1 cellular context compared by ENCODE assay signal in the genomic region with DNA sequence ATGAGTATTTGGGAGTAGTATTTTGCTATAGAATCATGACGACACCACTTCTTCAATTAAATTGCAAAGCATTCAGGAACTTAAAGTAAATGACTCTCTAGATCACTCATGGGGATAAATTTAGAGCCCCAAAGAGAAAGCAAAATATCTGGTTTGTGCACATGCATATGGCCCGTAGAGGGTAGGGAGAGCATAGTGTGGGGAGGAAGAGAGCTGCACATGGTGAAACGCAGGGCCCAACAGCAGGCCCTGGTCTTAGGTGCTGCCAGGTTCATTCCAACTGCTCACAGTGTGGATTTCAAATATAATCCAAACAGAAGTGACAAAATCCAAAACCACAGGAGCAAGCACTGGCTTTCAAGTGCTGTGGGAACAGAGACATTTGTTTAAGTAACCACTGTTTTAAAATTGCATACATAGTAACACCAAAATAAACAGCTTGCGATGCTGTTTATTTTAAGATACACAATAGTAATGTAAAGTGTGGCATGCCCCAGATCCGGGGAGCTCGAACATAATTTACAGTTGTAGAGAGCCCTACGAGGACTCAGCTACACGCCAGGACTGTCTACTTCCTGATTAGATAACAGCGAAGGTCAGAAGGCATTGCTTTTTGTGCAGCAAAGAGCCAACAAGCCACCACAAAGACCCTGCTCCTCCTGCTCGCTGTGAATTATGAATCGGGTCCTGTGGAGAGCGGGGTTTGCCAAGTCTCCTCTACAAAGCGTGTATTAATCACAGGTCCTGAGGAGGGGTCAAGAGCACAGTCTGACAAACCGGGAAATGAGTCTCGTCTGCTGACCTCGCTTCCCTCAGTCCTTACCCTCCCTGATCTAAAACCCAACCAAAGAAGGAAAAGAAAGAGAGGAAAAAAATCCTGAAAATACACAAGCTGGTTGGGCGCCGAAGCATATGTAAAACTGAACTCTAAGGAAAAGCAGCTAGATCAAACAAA.
TF ChIP-seq lines count a peak whose summit lies in the region.

No MANE protein-coding gene starts in this region.

TF ChIP-seq in HepG2, 621 proteins besides CTCF, POLR2A, EP300 and RAD21 (continued from another document and continues in another):
- no peak for TF ChIP-seq ZNF646 (CRISPR knock-in tag; IDR thresholded peaks at IDR 0.05)
- TF ChIP-seq MAFF (IDR thresholded peaks at IDR 0.05; ENCODE audit: low read depth, low read length) = no peak
- no peak for TF ChIP-seq AHR (CRISPR knock-in tag; IDR thresholded peaks at IDR 0.05)
- no peak for TF ChIP-seq ZNF432 (CRISPR knock-in tag; IDR thresholded peaks at IDR 0.05; ENCODE audit: borderline replicate concordance)
- no peak for TF ChIP-seq KLF15 (CRISPR knock-in tag; IDR thresholded peaks at IDR 0.05; ENCODE audit: borderline replicate concordance)
- TF ChIP-seq SKIL (CRISPR knock-in tag; IDR thresholded peaks at IDR 0.05; ENCODE audit: borderline replicate concordance) = peak; percentile 57; the same call in 1 of the 2 replicates
- TF ChIP-seq, protein P1, sequence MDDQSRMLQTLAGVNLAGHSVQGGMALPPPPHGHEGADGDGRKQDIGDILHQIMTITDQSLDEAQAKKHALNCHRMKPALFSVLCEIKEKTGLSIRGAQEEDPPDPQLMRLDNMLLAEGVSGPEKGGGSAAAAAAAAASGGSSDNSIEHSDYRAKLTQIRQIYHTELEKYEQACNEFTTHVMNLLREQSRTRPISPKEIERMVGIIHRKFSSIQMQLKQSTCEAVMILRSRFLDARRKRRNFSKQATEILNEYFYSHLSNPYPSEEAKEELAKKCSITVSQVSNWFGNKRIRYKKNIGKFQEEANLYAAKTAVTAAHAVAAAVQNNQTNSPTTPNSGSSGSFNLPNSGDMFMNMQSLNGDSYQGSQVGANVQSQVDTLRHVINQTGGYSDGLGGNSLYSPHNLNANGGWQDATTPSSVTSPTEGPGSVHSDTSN (CRISPR knock-in tag; IDR thresholded peaks at IDR 0.05; ENCODE audit: borderline replicate concordance) = no peak
- TF ChIP-seq GTF2F1 (IDR thresholded peaks at IDR 0.05; ENCODE audit: low read length) = no peak
- no peak for TF ChIP-seq RBM22 (optimal IDR thresholded peaks at IDR 0.05; ENCODE audit: low read length)
- TF ChIP-seq ZFY (CRISPR knock-in tag; IDR thresholded peaks at IDR 0.05) = 0 out of 2 replicates have a peak, but pooled peaks have one; percentile 16
- TF ChIP-seq PAX8 (CRISPR knock-in tag; IDR thresholded peaks at IDR 0.05; ENCODE audit: borderline replicate concordance) = no peak
- TF ChIP-seq ZNF362 (CRISPR knock-in tag; IDR thresholded peaks at IDR 0.05; ENCODE audit: borderline replicate concordance) = peak; percentile 24; the same call in 1 of the 2 replicates
- TF ChIP-seq THYN1 (CRISPR knock-in tag; IDR thresholded peaks at IDR 0.05; ENCODE audit: borderline replicate concordance, low read depth) = no peak
- no peak for TF ChIP-seq STAT5B (CRISPR knock-in tag; IDR thresholded peaks at IDR 0.05)
- no peak for TF ChIP-seq TBP (CRISPR knock-in tag; IDR thresholded peaks at IDR 0.05)
- TF ChIP-seq ELF1 (CRISPR knock-in tag; IDR thresholded peaks at IDR 0.05) = peak; percentile 91
- no peak for TF ChIP-seq NAIF1 (CRISPR knock-in tag; IDR thresholded peaks at IDR 0.05; ENCODE audit: borderline replicate concordance)
- no peak for TF ChIP-seq ZNF503 (CRISPR knock-in tag; IDR thresholded peaks at IDR 0.05)
- TF ChIP-seq TBX2 (CRISPR knock-in tag; IDR thresholded peaks at IDR 0.05; ENCODE audit: borderline replicate concordance) = peak; percentile 74
- 0 out of 2 replicates have a peak, but pooled peaks have one; percentile 22 for TF ChIP-seq NCOR1 (IDR thresholded peaks at IDR 0.05; ENCODE audit: borderline replicate concordance, low read length)
- no peak for TF ChIP-seq ZNF101 (CRISPR knock-in tag; IDR thresholded peaks at IDR 0.05; ENCODE audit: borderline replicate concordance, low read depth)
- TF ChIP-seq THAP11 (CRISPR knock-in tag; IDR thresholded peaks at IDR 0.05) = 0 out of 2 replicates have a peak, but pooled peaks have one; percentile 10
- TF ChIP-seq ZNF33B (CRISPR knock-in tag; IDR thresholded peaks at IDR 0.05) = no peak
- TF ChIP-seq ZNF703 (CRISPR knock-in tag; IDR thresholded peaks at IDR 0.05; ENCODE audit: borderline replicate concordance) = no peak
- TF ChIP-seq, protein P2, sequence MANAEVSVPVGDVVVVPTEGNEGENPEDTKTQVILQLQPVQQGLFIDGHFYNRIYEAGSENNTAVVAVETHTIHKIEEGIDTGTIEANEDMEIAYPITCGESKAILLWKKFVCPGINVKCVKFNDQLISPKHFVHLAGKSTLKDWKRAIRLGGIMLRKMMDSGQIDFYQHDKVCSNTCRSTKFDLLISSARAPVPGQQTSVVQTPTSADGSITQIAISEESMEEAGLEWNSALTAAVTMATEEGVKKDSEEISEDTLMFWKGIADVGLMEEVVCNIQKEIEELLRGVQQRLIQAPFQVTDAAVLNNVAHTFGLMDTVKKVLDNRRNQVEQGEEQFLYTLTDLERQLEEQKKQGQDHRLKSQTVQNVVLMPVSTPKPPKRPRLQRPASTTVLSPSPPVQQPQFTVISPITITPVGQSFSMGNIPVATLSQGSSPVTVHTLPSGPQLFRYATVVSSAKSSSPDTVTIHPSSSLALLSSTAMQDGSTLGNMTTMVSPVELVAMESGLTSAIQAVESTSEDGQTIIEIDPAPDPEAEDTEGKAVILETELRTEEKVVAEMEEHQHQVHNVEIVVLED (CRISPR knock-in tag; IDR thresholded peaks at IDR 0.05; ENCODE audit: borderline replicate concordance) = no peak
- no peak for TF ChIP-seq ZNF460 (CRISPR knock-in tag; IDR thresholded peaks at IDR 0.05; ENCODE audit: borderline replicate concordance)
- no peak for TF ChIP-seq ZNF431 (CRISPR knock-in tag; IDR thresholded peaks at IDR 0.05; ENCODE audit: borderline replicate concordance, low read depth)
- no peak for TF ChIP-seq YY1 (IDR thresholded peaks at IDR 0.05; ENCODE audit: insufficient read depth, insufficient replicate concordance, low read depth, low read length)
- TF ChIP-seq ZNF329 (CRISPR knock-in tag; IDR thresholded peaks at IDR 0.05; ENCODE audit: low read depth) = no peak
- no peak for TF ChIP-seq ZNF629 (CRISPR knock-in tag; conservative IDR thresholded peaks at IDR 0.05)
- no peak for TF ChIP-seq SMYD3 (CRISPR knock-in tag; IDR thresholded peaks at IDR 0.05)
- TF ChIP-seq ZNF883 (CRISPR knock-in tag; IDR thresholded peaks at IDR 0.05; ENCODE audit: not compliant biosample characterization) = no peak
- TF ChIP-seq ZNF556 (CRISPR knock-in tag; IDR thresholded peaks at IDR 0.05; ENCODE audit: borderline replicate concordance) = no peak
- no peak for TF ChIP-seq BCL6 (CRISPR knock-in tag; IDR thresholded peaks at IDR 0.05)
- TF ChIP-seq, protein P3, sequence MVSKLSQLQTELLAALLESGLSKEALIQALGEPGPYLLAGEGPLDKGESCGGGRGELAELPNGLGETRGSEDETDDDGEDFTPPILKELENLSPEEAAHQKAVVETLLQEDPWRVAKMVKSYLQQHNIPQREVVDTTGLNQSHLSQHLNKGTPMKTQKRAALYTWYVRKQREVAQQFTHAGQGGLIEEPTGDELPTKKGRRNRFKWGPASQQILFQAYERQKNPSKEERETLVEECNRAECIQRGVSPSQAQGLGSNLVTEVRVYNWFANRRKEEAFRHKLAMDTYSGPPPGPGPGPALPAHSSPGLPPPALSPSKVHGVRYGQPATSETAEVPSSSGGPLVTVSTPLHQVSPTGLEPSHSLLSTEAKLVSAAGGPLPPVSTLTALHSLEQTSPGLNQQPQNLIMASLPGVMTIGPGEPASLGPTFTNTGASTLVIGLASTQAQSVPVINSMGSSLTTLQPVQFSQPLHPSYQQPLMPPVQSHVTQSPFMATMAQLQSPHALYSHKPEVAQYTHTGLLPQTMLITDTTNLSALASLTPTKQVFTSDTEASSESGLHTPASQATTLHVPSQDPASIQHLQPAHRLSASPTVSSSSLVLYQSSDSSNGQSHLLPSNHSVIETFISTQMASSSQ (IDR thresholded peaks at IDR 0.05; ENCODE audit: low read depth) = no peak
- TF ChIP-seq, protein P3 (CRISPR knock-in tag; IDR thresholded peaks at IDR 0.05; ENCODE audit: borderline replicate concordance) = no peak
- TF ChIP-seq REXO4 (CRISPR knock-in tag; IDR thresholded peaks at IDR 0.05; ENCODE audit: borderline replicate concordance) = no peak
- TF ChIP-seq ZNF713 (CRISPR knock-in tag; IDR thresholded peaks at IDR 0.05) = no peak
